In the genomic region with DNA sequence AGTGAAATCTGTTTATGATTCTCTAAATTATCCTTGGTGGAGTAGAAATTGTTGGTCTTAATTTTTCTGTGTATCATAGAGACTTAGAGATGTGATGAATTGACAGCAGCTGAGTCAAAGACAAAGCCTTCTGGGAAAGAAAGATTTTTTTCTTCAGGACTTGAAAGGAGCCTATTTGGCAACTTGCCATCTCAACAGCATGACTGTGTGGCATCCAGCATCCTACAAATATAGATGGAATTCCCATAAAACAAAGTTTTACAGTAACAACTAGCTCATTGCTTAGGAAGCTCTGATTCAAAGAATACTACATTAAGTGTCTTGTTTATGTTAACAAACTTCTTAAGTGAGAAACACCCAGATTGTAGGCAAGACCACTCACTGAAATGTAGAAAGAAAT, we compare ENCODE assay signal across 15 cellular contexts.
DNase-seq lines count a peak whose midpoint lies in the region; ATAC-seq, FAIRE-seq and TF ChIP-seq lines count a peak whose summit lies in the region.
"Had no signal": no experiment of that assay in that cellular context is flagged by ENCODE, and none has a peak within 500 bp of the region (broad histone marks: within the 10 kb centered on the region; RNA-seq: fewer than 3 reads in every experiment).

No MANE protein-coding gene starts in this region.

- intact Hi-C loops in activated CD8-positive, alpha-beta T cell treated with anti-CD3 and anti-CD28 coated beads for 36 hours (cut with micrococcal nuclease), result no loop called here
- intact Hi-C loops in activated CD4-positive, alpha-beta T cell treated with anti-CD3 and anti-CD28 coated beads for 36 hours (cut with DNase I, micrococcal nuclease), result no loop called here
- intact Hi-C loops in activated T-helper 2 cell treated with anti-CD3 and anti-CD28 coated beads, Interferon-gamma antibody, Interleukin-2, Interleukin-4, amounts not matched to agents 10 μg/mL and 5 μg/mL and 100 μg/mL, durations not matched to agents 14 hours and 24 hours and 36 hours (cut with micrococcal nuclease), result no loop called here

- H3K9me3 Mint-ChIP-seq in activated CD8-positive, alpha-beta T cell treated with anti-CD3 and anti-CD28 coated beads for 36 hours, result peaks cover 1% of the 10 kb centered on the region
- H3K9me3 Mint-ChIP-seq in activated CD4-positive, alpha-beta T cell treated with anti-CD3 and anti-CD28 coated beads for 36 hours (ENCODE audit: low read depth), result no peaks in the 10 kb centered on the region
- no peaks in the 10 kb centered on the region for H3K9me3 Mint-ChIP-seq in activated T-helper 2 cell treated with anti-CD3 and anti-CD28 coated beads, Interferon-gamma antibody, Interleukin-2, Interleukin-4, amounts not matched to agents 10 μg/mL and 5 μg/mL and 100 μg/mL, durations not matched to agents 14 hours and 24 hours and 36 hours
- H3K9me3 Mint-ChIP-seq: activated CD4-positive, alpha-beta memory T cell treated with anti-CD3 and anti-CD28 coated beads, Interleukin-2, amount 10 ng/mL, durations not matched to agents 7 days and 5 days; activated naive CD4-positive, alpha-beta T cell treated with anti-CD3 and anti-CD28 coated beads, Interleukin-2, amount 50 U/mL, for 24 hours had no signal

- dilution Hi-C loops in keratinocyte (cut with MboI; ENCODE audit: extremely low pct_ligation_motif_present, low sequenced_read_pairs), result no loop called here

- no peaks in the 10 kb centered on the region for H3K9me1 ChIP-seq in keratinocyte (ENCODE audit: control insufficient read depth, extremely low read depth, insufficient read depth, low read length)

- H3K9ac ChIP-seq in keratinocyte (ENCODE audit: control insufficient read depth, extremely low read depth, insufficient read depth, low read length), result no peak overlapping the region

- peaks cover 7% of the 10 kb centered on the region for H3K27me3 Mint-ChIP-seq in activated CD8-positive, alpha-beta T cell treated with anti-CD3 and anti-CD28 coated beads for 36 hours
- H3K27me3 Mint-ChIP-seq in activated CD4-positive, alpha-beta T cell treated with anti-CD3 and anti-CD28 coated beads for 36 hours, result peaks cover 14% of the 10 kb centered on the region
- peaks cover 10% of the 10 kb centered on the region for H3K27me3 Mint-ChIP-seq in activated T-helper 2 cell treated with anti-CD3 and anti-CD28 coated beads, Interferon-gamma antibody, Interleukin-2, Interleukin-4, amounts not matched to agents 10 μg/mL and 5 μg/mL and 100 μg/mL, durations not matched to agents 14 hours and 24 hours and 36 hours (ENCODE audit: low read depth)
- H3K27me3 Mint-ChIP-seq: CD4-positive, CD25-positive, alpha-beta regulatory T cell had no signal

- TF ChIP-seq CTCF in AG09309 (IDR thresholded peaks at IDR 0.05; ENCODE audit: control insufficient read depth, insufficient read depth, low read depth, low read length, missing control alignments) (no peak), keratinocyte (optimal IDR thresholded peaks at IDR 0.05 in 1 of 3, IDR thresholded peaks at IDR 0.05 in 1 of 3, conservative IDR thresholded peaks at IDR 0.05 in 1 of 3; ENCODE audit: extremely low read depth in 1 of 3, insufficient read depth in 2 of 3, low read length in 3 of 3) (no peak)
- no peak for TF ChIP-seq CTCF in activated CD8-positive, alpha-beta T cell treated with anti-CD3 and anti-CD28 coated beads for 36 hours (IDR thresholded peaks at IDR 0.05)

- no peak overlapping the region for H2AFZ ChIP-seq in keratinocyte (ENCODE audit: control insufficient read depth, low read length)

- no peaks in the 10 kb centered on the region for H3K27me3 ChIP-seq in keratinocyte (ENCODE audit: control insufficient read depth, extremely low read depth, insufficient read depth, low read length)
- H3K27me3 ChIP-seq: upper lobe of right lung had no signal

- H3K27ac ChIP-seq in keratinocyte (ENCODE audit: control insufficient read depth, insufficient read depth, low read length), result no peak overlapping the region
- H3K27ac ChIP-seq: upper lobe of right lung had no signal

- H3K4me3 ChIP-seq in AG09309 (ENCODE audit: control insufficient read depth, low read depth, low read length) (no peak overlapping the region), keratinocyte (ENCODE audit: control insufficient read depth in 2 of 3, extremely low read depth in 1 of 3, insufficient read depth in 2 of 3, low read depth in 1 of 3, low read length in 3 of 3) (peak overlapping the region in 1 of 3 experiments; percentile 41)
- H3K4me3 ChIP-seq: skin epidermis, upper lobe of right lung had no signal

- DNase-seq in AG09309 (ENCODE audit: low read depth), result peak; percentile 96
- peak; percentile 67 for DNase-seq in HT1080 (ENCODE audit: low read depth)
- peak; percentile 59 for DNase-seq in amniotic epithelial cell (ENCODE audit: low read depth)
- DNase-seq in keratinocyte (ENCODE audit: low read depth, low spot score), result peak; percentile 62
- DNase-seq in activated CD8-positive, alpha-beta T cell treated with anti-CD3 and anti-CD28 coated beads for 36 hours, result no peak
- DNase-seq in activated CD4-positive, alpha-beta T cell treated with anti-CD3 and anti-CD28 coated beads for 36 hours, result no peak
- no peak for DNase-seq in activated T-helper 2 cell treated with anti-CD3 and anti-CD28 coated beads, Interferon-gamma antibody, Interleukin-2, Interleukin-4, amounts not matched to agents 10 μg/mL and 5 μg/mL and 100 μg/mL, durations not matched to agents 14 hours and 24 hours and 36 hours (ENCODE audit: low spot score)
- DNase-seq: activated CD4-positive, alpha-beta memory T cell treated with anti-CD3 and anti-CD28 coated beads, Interleukin-2, amount 10 ng/mL, durations not matched to agents 7 days and 5 days; CD4-positive, CD25-positive, alpha-beta regulatory T cell; effector CD8-positive, alpha-beta T cell; T-helper 2 cell; upper lobe of right lung had no signal

- no peak overlapping the region for H3K4me3 Mint-ChIP-seq in activated CD8-positive, alpha-beta T cell treated with anti-CD3 and anti-CD28 coated beads for 36 hours
- no peak overlapping the region for H3K4me3 Mint-ChIP-seq in activated CD4-positive, alpha-beta T cell treated with anti-CD3 and anti-CD28 coated beads for 36 hours
- no peak overlapping the region for H3K4me3 Mint-ChIP-seq in activated T-helper 2 cell treated with anti-CD3 and anti-CD28 coated beads, Interferon-gamma antibody, Interleukin-2, Interleukin-4, amounts not matched to agents 10 μg/mL and 5 μg/mL and 100 μg/mL, durations not matched to agents 14 hours and 24 hours and 36 hours (ENCODE audit: low read depth)
- H3K4me3 Mint-ChIP-seq: activated CD4-positive, alpha-beta memory T cell treated with anti-CD3 and anti-CD28 coated beads, Interleukin-2, amount 10 ng/mL, durations not matched to agents 7 days and 5 days; activated naive CD4-positive, alpha-beta T cell treated with anti-CD3 and anti-CD28 coated beads, Interleukin-2, amount 50 U/mL, for 24 hours; CD4-positive, CD25-positive, alpha-beta regulatory T cell had no signal

- peak; percentile 64 for FAIRE-seq in keratinocyte (lab: Jason Lieb, UNC)

- CTCF ChIA-PET in activated CD8-positive, alpha-beta T cell treated with anti-CD3 and anti-CD28 coated beads for 36 hours (lab: Charles Lee), result no interaction called here
- CTCF ChIA-PET in activated CD4-positive, alpha-beta T cell treated with anti-CD3 and anti-CD28 coated beads for 36 hours (lab: Charles Lee), result interaction anchor here (1.3 kb wide), 1 partner anchor 9 kb away, joined by 3 read pairs; no protein-coding TSS in a partner anchor

- POLR2A ChIA-PET in activated CD8-positive, alpha-beta T cell treated with anti-CD3 and anti-CD28 coated beads for 36 hours (lab: Charles Lee), result no interaction called here
- POLR2A ChIA-PET in activated CD4-positive, alpha-beta T cell treated with anti-CD3 and anti-CD28 coated beads for 36 hours (lab: Charles Lee), result no interaction called here

- H3K4me1 Mint-ChIP-seq in activated CD8-positive, alpha-beta T cell treated with anti-CD3 and anti-CD28 coated beads for 36 hours (ENCODE audit: low read depth), result peaks cover 7% of the 10 kb centered on the region
- H3K4me1 Mint-ChIP-seq in activated CD4-positive, alpha-beta T cell treated with anti-CD3 and anti-CD28 coated beads for 36 hours, result peaks cover 11% of the 10 kb centered on the region
- peaks cover 10% of the 10 kb centered on the region for H3K4me1 Mint-ChIP-seq in activated T-helper 2 cell treated with anti-CD3 and anti-CD28 coated beads, Interferon-gamma antibody, Interleukin-2, Interleukin-4, amounts not matched to agents 10 μg/mL and 5 μg/mL and 100 μg/mL, durations not matched to agents 14 hours and 24 hours and 36 hours (ENCODE audit: low read depth)
- H3K4me1 Mint-ChIP-seq: activated naive CD4-positive, alpha-beta T cell treated with anti-CD3 and anti-CD28 coated beads, Interleukin-2, amount 50 U/mL, for 24 hours; CD4-positive, CD25-positive, alpha-beta regulatory T cell had no signal

- H3K36me3 ChIP-seq in keratinocyte (ENCODE audit: control insufficient read depth in 2 of 2, extremely low read depth in 1 of 2, insufficient read depth in 2 of 2, low read length in 2 of 2), result no peaks in the 10 kb centered on the region
- H3K36me3 ChIP-seq: upper lobe of right lung had no signal

- H3K4me2 ChIP-seq in keratinocyte (ENCODE audit: control insufficient read depth, extremely low read depth, insufficient read depth, low read depth, low read length), result peak overlapping the region; percentile 18

- H3K79me2 ChIP-seq in keratinocyte (ENCODE audit: control insufficient read depth, insufficient read depth, low read length), result no peaks in the 10 kb centered on the region

- ATAC-seq in activated CD8-positive, alpha-beta T cell treated with anti-CD3 and anti-CD28 coated beads for 36 hours, result no peak
- ATAC-seq in GM21447 (IDR thresholded peaks at IDR 0.05; ENCODE audit: unreplicated experiment), result no peak
- ATAC-seq in activated CD4-positive, alpha-beta T cell treated with anti-CD3 and anti-CD28 coated beads for 36 hours, result no peak
- ATAC-seq: upper lobe of right lung had no signal

- no peaks in the 10 kb centered on the region for H4K20me1 ChIP-seq in keratinocyte (ENCODE audit: control insufficient read depth, extremely low read depth, insufficient read depth, low read length)

- peaks cover 29% of the 10 kb centered on the region for H3K4me1 ChIP-seq in keratinocyte (ENCODE audit: control insufficient read depth, extremely low read depth, insufficient read depth, low read length)
- H3K4me1 ChIP-seq: upper lobe of right lung had no signal

- no peaks in the 10 kb centered on the region for H3K36me3 Mint-ChIP-seq in activated CD8-positive, alpha-beta T cell treated with anti-CD3 and anti-CD28 coated beads for 36 hours (ENCODE audit: low read depth)
- no peaks in the 10 kb centered on the region for H3K36me3 Mint-ChIP-seq in activated CD4-positive, alpha-beta T cell treated with anti-CD3 and anti-CD28 coated beads for 36 hours (ENCODE audit: low read depth)
- H3K36me3 Mint-ChIP-seq in activated T-helper 2 cell treated with anti-CD3 and anti-CD28 coated beads, Interferon-gamma antibody, Interleukin-2, Interleukin-4, amounts not matched to agents 10 μg/mL and 5 μg/mL and 100 μg/mL, durations not matched to agents 14 hours and 24 hours and 36 hours (ENCODE audit: low read depth), result no peaks in the 10 kb centered on the region
- H3K36me3 Mint-ChIP-seq: activated naive CD4-positive, alpha-beta T cell treated with anti-CD3 and anti-CD28 coated beads, Interleukin-2, amount 50 U/mL, for 24 hours; CD4-positive, CD25-positive, alpha-beta regulatory T cell had no signal

- H3K9me3 ChIP-seq in keratinocyte (ENCODE audit: control insufficient read depth, low read depth, low read length), result no peaks in the 10 kb centered on the region
- H3K9me3 ChIP-seq: upper lobe of right lung had no signal

- H3K27ac Mint-ChIP-seq in activated CD8-positive, alpha-beta T cell treated with anti-CD3 and anti-CD28 coated beads for 36 hours, result no peak overlapping the region
- no peak overlapping the region for H3K27ac Mint-ChIP-seq in activated CD4-positive, alpha-beta T cell treated with anti-CD3 and anti-CD28 coated beads for 36 hours
- H3K27ac Mint-ChIP-seq in activated T-helper 2 cell treated with anti-CD3 and anti-CD28 coated beads, Interferon-gamma antibody, Interleukin-2, Interleukin-4, amounts not matched to agents 10 μg/mL and 5 μg/mL and 100 μg/mL, durations not matched to agents 14 hours and 24 hours and 36 hours, result no peak overlapping the region
- H3K27ac Mint-ChIP-seq: activated CD4-positive, alpha-beta memory T cell treated with anti-CD3 and anti-CD28 coated beads, Interleukin-2, amount 10 ng/mL, durations not matched to agents 7 days and 5 days; activated naive CD4-positive, alpha-beta T cell treated with anti-CD3 and anti-CD28 coated beads, Interleukin-2, amount 50 U/mL, for 24 hours; CD4-positive, CD25-positive, alpha-beta regulatory T cell had no signal

Comparison
In these comparisons a context has a peak if more than half of its experiments do, and no peak if none do; other contexts are left out.
1. DNase-seq: peak in AG09309 (single experiment), HT1080 (single experiment), amniotic epithelial cell (single experiment) and keratinocyte (single experiment); none in activated CD8-positive, alpha-beta T cell treated with anti-CD3 and anti-CD28 coated beads for 36 hours (single experiment), activated CD4-positive, alpha-beta T cell treated with anti-CD3 and anti-CD28 coated beads for 36 hours (single experiment) and activated T-helper 2 cell treated with anti-CD3 and anti-CD28 coated beads, Interferon-gamma antibody, Interleukin-2, Interleukin-4, amounts not matched to agents 10 μg/mL and 5 μg/mL and 100 μg/mL, durations not matched to agents 14 hours and 24 hours and 36 hours (single experiment).